Comparison of ENCODE assay signal across 23 cellular contexts in genomic region chr12:28974890-28975289, GRCh38.
DNase-seq lines count a peak whose midpoint lies in the region; ATAC-seq, FAIRE-seq and TF ChIP-seq lines count a peak whose summit lies in the region.
"Had no signal": no experiment of that assay in that cellular context is flagged by ENCODE, and none has a peak within 500 bp of the region (broad histone marks: within the 10 kb centered on the region; RNA-seq: fewer than 3 reads in every experiment).

No MANE protein-coding gene starts in this region.

- no peaks in the 10 kb centered on the region for H3K36me3 ChIP-seq in HepG2 (replicated peaks in 1 of 2; ENCODE audit: control insufficient read depth in 1 of 2, insufficient read depth in 2 of 2, low read length in 2 of 2)
- no peaks in the 10 kb centered on the region for H3K36me3 ChIP-seq in right lobe of liver
- no peaks in the 10 kb centered on the region for H3K36me3 ChIP-seq in bronchial epithelial cell (ENCODE audit: control insufficient read depth, insufficient read depth, low read length)
- no peaks in the 10 kb centered on the region for H3K36me3 ChIP-seq in vagina
- no peaks in the 10 kb centered on the region for H3K36me3 ChIP-seq in neural progenitor cell
- H3K36me3 ChIP-seq in body of pancreas (replicated peaks in 1 of 2; ENCODE audit: insufficient read depth in 1 of 2, low read depth in 2 of 2): no peaks in the 10 kb centered on the region
- H3K36me3 ChIP-seq: BLaER1 had no signal

- H3K4me1 Mint-ChIP-seq in activated CD4-positive, alpha-beta memory T cell treated with anti-CD3 and anti-CD28 coated beads, Interleukin-2, amount 10 ng/mL, durations not matched to agents 7 days and 5 days: no peaks in the 10 kb centered on the region
- H3K4me1 Mint-ChIP-seq in neural progenitor cell: no peaks in the 10 kb centered on the region
- H3K4me1 Mint-ChIP-seq: B cell; CD4-positive, CD25-positive, alpha-beta regulatory T cell had no signal

- DNase-seq in HepG2 (ENCODE audit: low spot score) (no peak), right lobe of liver (no peak), amniotic epithelial cell (ENCODE audit: low read depth) (peak; percentile 34), bronchial epithelial cell (ENCODE audit: low read depth) (peak; percentile 29), vagina (ENCODE audit: extremely low spot score in 2 of 2) (no peak), neural progenitor cell (ENCODE audit: low spot score) (no peak), body of pancreas (no peak)
- DNase-seq in activated CD4-positive, alpha-beta memory T cell treated with anti-CD3 and anti-CD28 coated beads, Interleukin-2, amount 10 ng/mL, durations not matched to agents 7 days and 5 days: no peak
- DNase-seq: Caco-2; CD4-positive, CD25-positive, alpha-beta regulatory T cell; CD8-positive, alpha-beta T cell; DMS153; DND-41; GOT3; H7; HFFc6 had no signal

- H3K27ac ChIP-seq in HepG2 (ENCODE audit: extremely low read length, insufficient read depth, low read length) (no peak overlapping the region), right lobe of liver (no peak overlapping the region), vagina (peak overlapping the region; percentile 22), neural progenitor cell (no peak overlapping the region), body of pancreas (no peak overlapping the region)
- H3K27ac ChIP-seq: BLaER1, C4-2B had no signal

- H3K9me3 ChIP-seq in HepG2 (ENCODE audit: low read length): no peaks in the 10 kb centered on the region
- H3K9me3 ChIP-seq in right lobe of liver: no peaks in the 10 kb centered on the region
- no peaks in the 10 kb centered on the region for H3K9me3 ChIP-seq in vagina
- H3K9me3 ChIP-seq in neural progenitor cell (ENCODE audit: low read depth): no peaks in the 10 kb centered on the region
- no peaks in the 10 kb centered on the region for H3K9me3 ChIP-seq in body of pancreas
- H3K9me3 ChIP-seq: BLaER1, Caco-2 had no signal

- ATAC-seq in HepG2: no peak
- no peak for ATAC-seq in right lobe of liver
- no peak for ATAC-seq in body of pancreas
- ATAC-seq: CD8-positive, alpha-beta T cell; HCT116 had no signal

- no peak overlapping the region for H3K27ac Mint-ChIP-seq in activated CD4-positive, alpha-beta memory T cell treated with anti-CD3 and anti-CD28 coated beads, Interleukin-2, amount 10 ng/mL, durations not matched to agents 7 days and 5 days
- no peak overlapping the region for H3K27ac Mint-ChIP-seq in neural progenitor cell
- H3K27ac Mint-ChIP-seq: B cell; CD4-positive, CD25-positive, alpha-beta regulatory T cell; CD8-positive, alpha-beta T cell; HFFc6 had no signal

- H3K4me3 ChIP-seq in HepG2 (replicated peaks in 1 of 3; ENCODE audit: insufficient read depth in 1 of 3, low read depth in 2 of 3, low read length in 3 of 3) (no peak overlapping the region), right lobe of liver (no peak overlapping the region), bronchial epithelial cell (ENCODE audit: low read depth, low read length) (no peak overlapping the region), vagina (no peak overlapping the region), neural progenitor cell (no peak overlapping the region), body of pancreas (no peak overlapping the region)
- H3K4me3 ChIP-seq: BLaER1 had no signal

- H3K4me3 Mint-ChIP-seq in activated CD4-positive, alpha-beta memory T cell treated with anti-CD3 and anti-CD28 coated beads, Interleukin-2, amount 10 ng/mL, durations not matched to agents 7 days and 5 days: no peak overlapping the region
- no peak overlapping the region for H3K4me3 Mint-ChIP-seq in neural progenitor cell
- H3K4me3 Mint-ChIP-seq: B cell; CD4-positive, CD25-positive, alpha-beta regulatory T cell; CD8-positive, alpha-beta T cell; HFFc6 had no signal

- H3K36me3 Mint-ChIP-seq in activated CD4-positive, alpha-beta memory T cell treated with anti-CD3 and anti-CD28 coated beads, Interleukin-2, amount 10 ng/mL, durations not matched to agents 7 days and 5 days (ENCODE audit: low read depth): no peaks in the 10 kb centered on the region
- no peaks in the 10 kb centered on the region for H3K36me3 Mint-ChIP-seq in neural progenitor cell
- H3K36me3 Mint-ChIP-seq: CD4-positive, CD25-positive, alpha-beta regulatory T cell; CD8-positive, alpha-beta T cell had no signal

- H3K79me2 ChIP-seq in HepG2 (ENCODE audit: insufficient read depth, low read length): no peaks in the 10 kb centered on the region
- H3K79me2 ChIP-seq in neural progenitor cell (ENCODE audit: low read depth): no peaks in the 10 kb centered on the region

- TF ChIP-seq CTCF in HepG2 (CRISPR knock-in tag; IDR thresholded peaks at IDR 0.05) (no peak), right lobe of liver (IDR thresholded peaks at IDR 0.05) (no peak), bronchial epithelial cell (IDR thresholded peaks at IDR 0.05; ENCODE audit: insufficient read depth, low read length, severe bottlenecking) (no peak), vagina (IDR thresholded peaks at IDR 0.05) (no peak), neural progenitor cell (IDR thresholded peaks at IDR 0.05) (no peak), body of pancreas (IDR thresholded peaks at IDR 0.05) (no peak)

- no peak overlapping the region for H3K9ac ChIP-seq in HepG2 (ENCODE audit: insufficient read depth, low read depth, low read length)
- H3K9ac ChIP-seq in neural progenitor cell: no peak overlapping the region
- H3K9ac ChIP-seq: BLaER1 had no signal

- TF ChIP-seq RAD21 in HepG2 (CRISPR knock-in tag; IDR thresholded peaks at IDR 0.05): no peak

- POLR2A ChIA-PET in HepG2 (lab: Yijun Ruan, JAX): no interaction called here
- POLR2A ChIA-PET in activated CD4-positive, alpha-beta memory T cell treated with anti-CD3 and anti-CD28 coated beads, Interleukin-2, amount 10 ng/mL, durations not matched to agents 7 days and 5 days (lab: Charles Lee): no interaction called here

- TF ChIP-seq EP300 in HepG2 (IDR thresholded peaks at IDR 0.05; ENCODE audit: low read depth in 2 of 2, low read length in 2 of 2) (no peak), HepG2 (CRISPR knock-in tag; IDR thresholded peaks at IDR 0.05; ENCODE audit: borderline replicate concordance) (no peak)

- H3K27me3 Mint-ChIP-seq in activated CD4-positive, alpha-beta memory T cell treated with anti-CD3 and anti-CD28 coated beads, Interleukin-2, amount 10 ng/mL, durations not matched to agents 7 days and 5 days: peaks cover 5% of the 10 kb centered on the region
- peaks cover 2% of the 10 kb centered on the region for H3K27me3 Mint-ChIP-seq in neural progenitor cell (ENCODE audit: insufficient read depth, low read depth)

- TF ChIP-seq POLR2A in HepG2 (IDR thresholded peaks at IDR 0.05; ENCODE audit: insufficient read depth in 1 of 2, low read depth in 2 of 2, low read length in 2 of 2) (no peak), right lobe of liver (IDR thresholded peaks at IDR 0.05) (no peak), vagina (IDR thresholded peaks at IDR 0.05) (no peak), body of pancreas (IDR thresholded peaks at IDR 0.05) (no peak)

- no TSS peak for BruUV-seq in HepG2 (replicated peaks; lab: Mats Ljungman, UMichigan)

- CTCF ChIA-PET in HepG2 (lab: Yijun Ruan, JAX; ENCODE audit: low intra/inter-chr PET ratio, low total read pairs): no interaction called here
- CTCF ChIA-PET in activated CD4-positive, alpha-beta memory T cell treated with anti-CD3 and anti-CD28 coated beads, Interleukin-2, amount 10 ng/mL, durations not matched to agents 7 days and 5 days (lab: Charles Lee): no interaction called here

- no peaks in the 10 kb centered on the region for H3K4me1 ChIP-seq in HepG2 (ENCODE audit: insufficient read depth, low read length)
- H3K4me1 ChIP-seq in right lobe of liver: no peaks in the 10 kb centered on the region
- H3K4me1 ChIP-seq in vagina: peaks cover 17% of the 10 kb centered on the region
- H3K4me1 ChIP-seq in neural progenitor cell: no peaks in the 10 kb centered on the region
- no peaks in the 10 kb centered on the region for H3K4me1 ChIP-seq in body of pancreas
- H3K4me1 ChIP-seq: BLaER1, Caco-2 had no signal

- no peaks in the 10 kb centered on the region for H3F3A ChIP-seq in neural progenitor cell (ENCODE audit: low read depth)

- H3K4me2 ChIP-seq in HepG2 (ENCODE audit: low read depth, low read length) (no peak overlapping the region), neural progenitor cell (no peak overlapping the region)
- H3K4me2 ChIP-seq: BLaER1 had no signal

- WGBS in HepG2 (ENCODE audit: low lambda C conversion rate): 6% methylated on average over 1 of the region's 1 CpG
- WGBS in right lobe of liver (ENCODE audit: insufficient coverage, low coverage, low lambda C conversion rate, missing lambda C conversion rate): 86% methylated on average over 1 of the region's 1 CpG
- 90 to 93% methylated on average over 1 of the region's 1 CpG for WGBS in body of pancreas, 2 donors

- H4K20me1 ChIP-seq in HepG2 (ENCODE audit: insufficient read depth, low read length): no peaks in the 10 kb centered on the region
- no peaks in the 10 kb centered on the region for H4K20me1 ChIP-seq in neural progenitor cell (ENCODE audit: low read depth)
- H4K20me1 ChIP-seq: BLaER1 had no signal

- FAIRE-seq in HepG2 (lab: Jason Lieb, UNC) (no peak), bronchial epithelial cell (lab: Jason Lieb, UNC) (no peak)
- FAIRE-seq: A204.1, G401.6, GM12892 had no signal

- no peaks in the 10 kb centered on the region for H3K27me3 ChIP-seq in HepG2 (ENCODE audit: control insufficient read depth in 1 of 2, insufficient read depth in 2 of 2, low read length in 2 of 2)
- H3K27me3 ChIP-seq in right lobe of liver: no peaks in the 10 kb centered on the region
- H3K27me3 ChIP-seq in bronchial epithelial cell (ENCODE audit: control insufficient read depth, insufficient read depth, low read length): no peaks in the 10 kb centered on the region
- no peaks in the 10 kb centered on the region for H3K27me3 ChIP-seq in vagina
- no peaks in the 10 kb centered on the region for H3K27me3 ChIP-seq in neural progenitor cell
- H3K27me3 ChIP-seq in body of pancreas: no peaks in the 10 kb centered on the region
- H3K27me3 ChIP-seq: BLaER1 had no signal

- intact Hi-C loops in HepG2 (cut with micrococcal nuclease; ENCODE audit: unreplicated experiment): no loop called here
- intact Hi-C loops in right lobe of liver (cut with DNase I): no loop called here
- intact Hi-C loops in vagina (cut with DNase I): no loop called here
- intact Hi-C loops in body of pancreas (cut with DNase I): no loop called here

- H2AFZ ChIP-seq in HepG2 (ENCODE audit: low read length) (no peak overlapping the region), neural progenitor cell (replicated peaks) (no peak overlapping the region)

- no peaks in the 10 kb centered on the region for H3K9me3 Mint-ChIP-seq in activated CD4-positive, alpha-beta memory T cell treated with anti-CD3 and anti-CD28 coated beads, Interleukin-2, amount 10 ng/mL, durations not matched to agents 7 days and 5 days
- H3K9me3 Mint-ChIP-seq in neural progenitor cell: no peaks in the 10 kb centered on the region
- H3K9me3 Mint-ChIP-seq: CD8-positive, alpha-beta T cell had no signal

- in situ Hi-C loops in HepG2 (cut with HindIII; ENCODE audit: extremely low pct_ligation_motif_present, low pct_unique_long_range_greater_than_20kb): no loop called here

TF ChIP-seq in HepG2, 621 proteins besides CTCF, POLR2A, EP300 and RAD21 (continues in another document):
- TF ChIP-seq CEBPB (IDR thresholded peaks at IDR 0.05; ENCODE audit: borderline replicate concordance, low read depth, low read length) (peak; percentile 27; the same call in 1 of the 2 replicates), ATF7 (IDR thresholded peaks at IDR 0.05) (peak; percentile 49), ATF7 (CRISPR knock-in tag; IDR thresholded peaks at IDR 0.05) (no peak)

Comparison
In these comparisons a context has a peak if more than half of its experiments do, and no peak if none do; other contexts are left out.
1. DNase-seq: peak in amniotic epithelial cell (single experiment) and bronchial epithelial cell (single experiment); none in HepG2 (single experiment), right lobe of liver (0 of 3), vagina (0 of 2), activated CD4-positive, alpha-beta memory T cell treated with anti-CD3 and anti-CD28 coated beads, Interleukin-2, amount 10 ng/mL, durations not matched to agents 7 days and 5 days (single experiment), neural progenitor cell (single experiment) and body of pancreas (0 of 4).